28 cellular contexts compared by ENCODE assay signal in genomic region chr11:12737024-12737423, GRCh38.
"Had no signal": no experiment of that assay in that cellular context is flagged by ENCODE, and none has a peak within 500 bp of the region (broad histone marks: within the 10 kb centered on the region; RNA-seq: fewer than 3 reads in every experiment).

No MANE protein-coding gene starts in this region.

- H3K36me3 Mint-ChIP-seq: natural killer cell; stimulated activated memory B cell treated with anti-CD40 and anti-IgM and Interleukin-4, amounts not matched to agents 10 μg/mL and 1 μg/mL and 100 μg/mL, for 72 hours had no signal

- H3K36me3 ChIP-seq: neural progenitor cell, pancreas, prostate gland, spleen, suprapubic skin, tibial artery, transverse colon, upper lobe of left lung, vagina had no signal

- H3K4me1 ChIP-seq: pancreas, prostate gland, spleen, testis, tibial artery, transverse colon, upper lobe of left lung, vagina had no signal

- H3K27me3 ChIP-seq: neural progenitor cell, pancreas, spleen, suprapubic skin, testis, tibial artery, transverse colon, upper lobe of left lung, vagina had no signal

- ATAC-seq: naive thymus-derived CD4-positive, alpha-beta T cell; natural killer cell; pancreas; right cardiac atrium; sciatic nerve; stimulated activated memory B cell treated with anti-CD40 and anti-IgM and Interleukin-4, amounts not matched to agents 10 μg/mL and 1 μg/mL and 100 μg/mL, for 72 hours; stimulated activated naive CD8-positive, alpha-beta T cell treated with anti-CD3 and anti-CD28 coated beads, Interleukin-15, amount 100 ng/mL, for 72 hours; stimulated activated naive CD8-positive, alpha-beta T cell treated with anti-CD3 and anti-CD28 coated beads, Interleukin-15, Interleukin-2, amounts not matched to agents 100 U/mL and 50 U/mL, for 24 hours had no signal

- H3K9me3 ChIP-seq: pancreas, prostate gland, spleen, suprapubic skin, testis, tibial artery, transverse colon, upper lobe of left lung, vagina had no signal

- H3K27me3 Mint-ChIP-seq: stimulated activated memory B cell treated with anti-CD40 and anti-IgM and Interleukin-4, amounts not matched to agents 10 μg/mL and 1 μg/mL and 100 μg/mL, for 72 hours had no signal

- H2AFZ ChIP-seq: neural progenitor cell had no signal

- H3K9me3 Mint-ChIP-seq: natural killer cell, nephron, neural progenitor cell had no signal

- H3K4me3 ChIP-seq: neural progenitor cell, pancreas, prostate gland, skin epidermis, smooth muscle cell, spleen, suprapubic skin, testis, tibial artery, transverse colon, upper lobe of left lung, vagina had no signal

- H3K9ac ChIP-seq: neural progenitor cell had no signal

- DNase-seq: naive thymus-derived CD4-positive, alpha-beta T cell; natural killer cell; occipital lobe; pancreas; right cardiac atrium; spleen; stimulated activated CD4-positive, alpha-beta T cell treated with anti-CD3 and anti-CD28 coated beads, Interleukin-12 subunit alpha, Interleukin-12 subunit beta, amount 100 ng/mL, for 4 hours; stimulated activated CD4-positive, alpha-beta T cell treated with anti-CD3 and anti-CD28 coated beads, Interleukin-1b, Interleukin-23, amount 100 ng/mL, for 48 hours; stimulated activated CD4-positive, alpha-beta T cell treated with anti-CD3 and anti-CD28 coated beads, Interleukin-4, amount 100 ng/mL, for 1 hour; stimulated activated CD4-positive, alpha-beta T cell treated with anti-CD3 and anti-CD28 coated beads, Interleukin-4, amount 100 ng/mL, for 4 hours; stimulated activated CD8-positive, alpha-beta memory T cell treated with anti-CD3 and anti-CD28 coated beads, Interleukin-4, amount 100 ng/mL, for 48 hours; stimulated activated naive CD4-positive, alpha-beta T cell; stimulated activated naive CD8-positive, alpha-beta T cell treated with anti-CD3 and anti-CD28 coated beads, Interleukin-15, amount 100 ng/mL, for 72 hours; stimulated activated naive CD8-positive, alpha-beta T cell treated with anti-CD3 and anti-CD28 coated beads, Interleukin-15, Interleukin-2, amounts not matched to agents 100 U/mL and 50 U/mL, for 24 hours; substantia nigra; testis; tibial artery; transverse colon; upper lobe of left lung had no signal

- H3K4me2 ChIP-seq: neural progenitor cell, smooth muscle cell had no signal

- H3K4me3 Mint-ChIP-seq: naive thymus-derived CD4-positive, alpha-beta T cell; natural killer cell; nephron; neural progenitor cell; stimulated activated memory B cell treated with anti-CD40 and anti-IgM and Interleukin-4, amounts not matched to agents 10 μg/mL and 1 μg/mL and 100 μg/mL, for 72 hours; stimulated activated naive CD8-positive, alpha-beta T cell treated with anti-CD3 and anti-CD28 coated beads, Interleukin-15, amount 100 ng/mL, for 72 hours had no signal

- H3K4me1 Mint-ChIP-seq: naive thymus-derived CD4-positive, alpha-beta T cell; natural killer cell; stimulated activated memory B cell treated with anti-CD40 and anti-IgM and Interleukin-4, amounts not matched to agents 10 μg/mL and 1 μg/mL and 100 μg/mL, for 72 hours; stimulated activated naive CD8-positive, alpha-beta T cell treated with anti-CD3 and anti-CD28 coated beads, Interleukin-15, amount 100 ng/mL, for 72 hours had no signal

- H3K27ac Mint-ChIP-seq: naive thymus-derived CD4-positive, alpha-beta T cell; natural killer cell; nephron; neural progenitor cell; stimulated activated memory B cell treated with anti-CD40 and anti-IgM and Interleukin-4, amounts not matched to agents 10 μg/mL and 1 μg/mL and 100 μg/mL, for 72 hours; stimulated activated naive CD8-positive, alpha-beta T cell treated with anti-CD3 and anti-CD28 coated beads, Interleukin-15, amount 100 ng/mL, for 72 hours had no signal

- H3K27ac ChIP-seq: neural progenitor cell, pancreas, prostate gland, skin epidermis, spleen, suprapubic skin, testis, tibial artery, transverse colon, upper lobe of left lung, vagina had no signal
